In the genomic region with DNA sequence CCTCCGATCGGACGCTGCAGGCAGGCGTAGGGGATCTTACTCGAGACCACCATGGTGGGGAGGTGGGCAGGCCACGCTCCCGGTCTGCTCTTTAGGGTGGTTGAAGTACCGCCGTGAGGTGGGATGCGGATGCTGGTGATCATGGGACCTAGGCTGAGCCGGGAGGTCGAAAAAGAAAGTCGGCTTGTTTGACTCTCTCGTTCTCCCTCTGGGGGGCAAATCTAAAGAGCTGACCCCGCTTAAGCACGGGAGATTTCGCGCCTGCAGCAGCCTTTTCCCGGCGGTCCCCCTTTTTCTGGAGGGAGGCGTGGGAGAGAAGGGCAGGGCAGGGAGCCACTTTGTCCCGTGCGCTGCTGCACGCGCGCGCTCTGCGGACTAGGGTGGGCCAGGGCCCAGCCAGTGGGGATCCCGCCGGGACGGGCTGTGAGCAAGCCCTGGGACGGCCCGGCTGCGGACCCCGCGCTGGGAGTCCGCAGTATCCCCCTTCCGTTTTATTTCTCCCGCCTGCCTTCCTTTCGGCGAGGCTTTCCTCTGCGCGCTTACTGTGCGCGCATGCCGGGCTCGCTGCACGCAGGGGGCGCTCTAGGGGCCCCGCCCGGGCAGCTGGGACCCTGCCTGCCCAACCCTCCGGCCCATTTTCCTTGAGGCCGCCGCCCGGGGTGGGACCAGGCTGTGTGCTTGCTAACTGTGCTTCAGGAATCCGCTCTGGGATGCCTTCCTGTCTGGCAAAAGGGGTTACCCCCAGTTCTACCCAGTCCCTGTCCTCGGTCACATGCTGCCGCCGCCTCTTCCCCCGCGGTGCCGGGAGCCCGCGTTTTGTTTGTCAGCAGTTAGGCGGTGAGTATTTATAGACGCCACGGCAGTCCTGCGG, we compare ENCODE assay signal across 8 cellular contexts.
A peak's percentile ranks its signal among the peaks of the same experiment; 100 is the strongest.
DNase-seq lines count a peak whose midpoint lies in the region; ATAC-seq and TF ChIP-seq lines count a peak whose summit lies in the region.

No MANE protein-coding gene starts in this region.

- H3K4me1 ChIP-seq in BLaER1 (peaks cover 51% of the 10 kb centered on the region), gastroesophageal sphincter (peaks cover 0 to 26% (median 0%) of the 10 kb centered on the region in 3 donors), neuron (ENCODE audit: insufficient read depth, low read length) (peaks cover 29% of the 10 kb centered on the region)

- H3K9me3 ChIP-seq in BLaER1 = no peaks in the 10 kb centered on the region
- H3K9me3 ChIP-seq in gastroesophageal sphincter = no peaks in the 10 kb centered on the region
- peaks cover 5% of the 10 kb centered on the region for H3K9me3 ChIP-seq in neuron (ENCODE audit: low read length)

- ATAC-seq in GM21423 (IDR thresholded peaks at IDR 0.05; ENCODE audit: unreplicated experiment) (peak; percentile 45), gastroesophageal sphincter (peak; percentile 56)

- H3K9ac ChIP-seq in BLaER1 = peak overlapping the region; percentile 81

- intact Hi-C loops in activated T-helper 1 cell treated with anti-CD3 and anti-CD28 coated beads, Interleukin-12 subunit alpha, Interleukin-12 subunit beta, Interleukin-2, Interleukin-4 antibody, amounts not matched to agents 30 ng/mL and 10 ng/mL and 1 ng/mL, durations not matched to agents 14 hours and 24 hours and 36 hours (cut with micrococcal nuclease) = loop anchor here (1.0 to 5.0 kb wide), 10 partner anchors 8 to 1460 kb away; partner anchors contain the start of genes APIP, COMMD9 and PDHX

- H3K27me3 ChIP-seq in BLaER1 = peaks cover 37% of the 10 kb centered on the region
- H3K27me3 ChIP-seq in gastroesophageal sphincter = peaks cover 70% of the 10 kb centered on the region
- H3K27me3 ChIP-seq in neuron (ENCODE audit: insufficient read depth, low read length) = no peaks in the 10 kb centered on the region

- H3K36me3 Mint-ChIP-seq in activated T-helper 1 cell treated with anti-CD3 and anti-CD28 coated beads, Interleukin-12 subunit alpha, Interleukin-12 subunit beta, Interleukin-2, Interleukin-4 antibody, amounts not matched to agents 30 ng/mL and 10 ng/mL and 1 ng/mL, durations not matched to agents 14 hours and 24 hours and 36 hours (ENCODE audit: low read depth) = peaks cover 32% of the 10 kb centered on the region

- peaks cover 61% of the 10 kb centered on the region for H3K4me1 Mint-ChIP-seq in activated T-helper 1 cell treated with anti-CD3 and anti-CD28 coated beads, Interleukin-12 subunit alpha, Interleukin-12 subunit beta, Interleukin-2, Interleukin-4 antibody, amounts not matched to agents 30 ng/mL and 10 ng/mL and 1 ng/mL, durations not matched to agents 14 hours and 24 hours and 36 hours (ENCODE audit: low read depth)

- peak overlapping the region; percentile 76 for H2AFZ ChIP-seq in neuron (ENCODE audit: low read depth, low read length)

- H3K36me3 ChIP-seq in BLaER1 = peaks cover 23% of the 10 kb centered on the region
- no peaks in the 10 kb centered on the region for H3K36me3 ChIP-seq in gastroesophageal sphincter
- peaks cover 10% of the 10 kb centered on the region for H3K36me3 ChIP-seq in neuron (ENCODE audit: insufficient read depth, low read length)

- TF ChIP-seq EP300 in gastroesophageal sphincter (IDR thresholded peaks at IDR 0.05) = no peak

- no peaks in the 10 kb centered on the region for H4K20me1 ChIP-seq in BLaER1

- H3K4me3 Mint-ChIP-seq in activated T-helper 1 cell treated with anti-CD3 and anti-CD28 coated beads, Interleukin-12 subunit alpha, Interleukin-12 subunit beta, Interleukin-2, Interleukin-4 antibody, amounts not matched to agents 30 ng/mL and 10 ng/mL and 1 ng/mL, durations not matched to agents 14 hours and 24 hours and 36 hours = peak overlapping the region; percentile 97

- DNase-seq in NCI-H345 (lab: John Stamatoyannopoulos, UW) (peak; percentile 60), ureter (ENCODE audit: low spot score) (peak; percentile 57), amniotic stem cell (lab: John Stamatoyannopoulos, UW) (no peak)
- DNase-seq in activated T-helper 1 cell treated with anti-CD3 and anti-CD28 coated beads, Interleukin-12 subunit alpha, Interleukin-12 subunit beta, Interleukin-2, Interleukin-4 antibody, amounts not matched to agents 30 ng/mL and 10 ng/mL and 1 ng/mL, durations not matched to agents 14 hours and 24 hours and 36 hours (ENCODE audit: low spot score) = peak; percentile 63

- H3K27me3 Mint-ChIP-seq in activated T-helper 1 cell treated with anti-CD3 and anti-CD28 coated beads, Interleukin-12 subunit alpha, Interleukin-12 subunit beta, Interleukin-2, Interleukin-4 antibody, amounts not matched to agents 30 ng/mL and 10 ng/mL and 1 ng/mL, durations not matched to agents 14 hours and 24 hours and 36 hours (ENCODE audit: insufficient read depth) = peaks cover 33% of the 10 kb centered on the region

- peak overlapping the region; percentile 84 for H3K4me3 ChIP-seq in BLaER1
- peak overlapping the region; percentile 44 to 58 for H3K4me3 ChIP-seq in gastroesophageal sphincter
- H3K4me3 ChIP-seq in neuron (ENCODE audit: low read length) = peak overlapping the region; percentile 79

- H3K9me3 Mint-ChIP-seq in activated T-helper 1 cell treated with anti-CD3 and anti-CD28 coated beads, Interleukin-12 subunit alpha, Interleukin-12 subunit beta, Interleukin-2, Interleukin-4 antibody, amounts not matched to agents 30 ng/mL and 10 ng/mL and 1 ng/mL, durations not matched to agents 14 hours and 24 hours and 36 hours = no peaks in the 10 kb centered on the region

- H3K27ac ChIP-seq in BLaER1 (peak overlapping the region; percentile 74), gastroesophageal sphincter (peak overlapping the region in 2 of 4 donors; percentile 38 to 64)

- peak overlapping the region; percentile 94 for H3K4me2 ChIP-seq in BLaER1

- peak in 1 of 2 donors; percentile 21 for TF ChIP-seq POLR2A in gastroesophageal sphincter (IDR thresholded peaks at IDR 0.05)

- WGBS in gastroesophageal sphincter (ENCODE audit: low coverage in 1 of 2), 2 donors = 0% methylated on average over 10 of the region's 68 CpGs; no CpG with 5 or more reads in 1 of the 2 donors

- peak overlapping the region; percentile 88 for H3K27ac Mint-ChIP-seq in activated T-helper 1 cell treated with anti-CD3 and anti-CD28 coated beads, Interleukin-12 subunit alpha, Interleukin-12 subunit beta, Interleukin-2, Interleukin-4 antibody, amounts not matched to agents 30 ng/mL and 10 ng/mL and 1 ng/mL, durations not matched to agents 14 hours and 24 hours and 36 hours

- peak in 1 of 4 experiments; percentile 59 for TF ChIP-seq CTCF in gastroesophageal sphincter (IDR thresholded peaks at IDR 0.05)
